In the genomic region with DNA sequence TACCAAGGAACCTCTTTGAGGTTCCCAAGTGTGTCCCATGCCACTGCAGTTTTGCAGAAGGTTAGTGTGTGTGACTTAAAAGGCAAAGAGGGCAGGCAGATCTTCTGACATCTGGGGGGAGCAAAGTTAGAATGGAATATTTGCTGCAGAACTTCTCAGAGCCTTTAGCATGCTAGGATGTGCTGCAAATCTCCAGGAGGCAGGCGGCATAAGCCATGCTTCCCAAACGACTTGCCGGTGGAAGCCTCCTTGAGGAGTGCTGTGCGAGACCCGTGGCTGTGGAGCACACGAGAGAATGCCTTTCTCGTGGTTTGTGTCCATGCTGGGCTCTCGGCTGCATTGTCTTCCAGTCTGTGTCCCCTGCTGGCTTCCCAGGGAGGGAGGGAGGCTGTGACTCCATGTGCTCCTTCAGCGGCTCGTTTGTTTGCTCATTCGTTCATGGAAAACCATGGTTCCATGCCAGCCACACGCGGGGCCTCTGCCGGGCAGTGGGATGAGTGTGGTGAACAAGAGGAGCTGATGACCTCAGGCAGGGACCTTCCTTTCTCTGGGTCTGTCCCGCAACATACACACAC, we compare ENCODE assay signal across 17 cellular contexts. TPM values are rescaled to one million over a fixed set of nuclear protein-coding genes. Genes with fewer than 3 reads are reported as not detected.
DNase-seq lines count a peak whose midpoint lies in the region; ATAC-seq and TF ChIP-seq lines count a peak whose summit lies in the region.
"Had no signal": no experiment of that assay in that cellular context is flagged by ENCODE, and none has a peak within 500 bp of the region (broad histone marks: within the 10 kb centered on the region; RNA-seq: fewer than 3 reads in every experiment).

No MANE protein-coding gene starts in this region.

- no peaks in the 10 kb centered on the region for H3K36me3 ChIP-seq in GM23338 (ENCODE audit: insufficient read depth)

- DNase-seq in GM23338 (ENCODE audit: low spot score) (no peak), hippocampal formation (lab: John Stamatoyannopoulos, UW) (peak; percentile 34 to 71), posterior cingulate gyrus (peak in 6 of 10 donors; percentile 50 to 95 (median 64)), NOMO-1 treated with dmso at 0.1 percent for 144 hours (lab: John Stamatoyannopoulos, UW; ENCODE audit: unreplicated experiment) (no peak), NCI-H82 treated with DMSO at 0.1 percent for 48 hours (lab: John Stamatoyannopoulos, UW; ENCODE audit: unreplicated experiment) (no peak)
- DNase-seq: CD4-positive, alpha-beta T cell; DND-41; GDM1; HCEC 1CT; KBM-7; NCI-H1436 treated with DMSO at 0.1 percent for 48 hours; NCI-H526 treated with DMSO at 0.1 percent for 48 hours; PC-9 had no signal

- H3K9me3 Mint-ChIP-seq in GM23338, result no peaks in the 10 kb centered on the region
- H3K9me3 Mint-ChIP-seq: CD4-positive, alpha-beta T cell had no signal

- H3K79me2 ChIP-seq in GM23338 (replicated peaks; ENCODE audit: insufficient read depth), result no peaks in the 10 kb centered on the region

- 0 out of 2 replicates have a peak overlapping the region, but pooled peaks have one; percentile 36 for H3K27ac Mint-ChIP-seq in GM23338
- H3K27ac Mint-ChIP-seq: B cell; CD4-positive, alpha-beta T cell had no signal

- H3K36me3 Mint-ChIP-seq in GM23338 (ENCODE audit: low read depth), result 0 out of 3 replicates have a peak, but pooled peaks cover 4% of the 10 kb centered on the region

- no peaks in the 10 kb centered on the region for H4K20me1 ChIP-seq in GM23338 (replicated peaks; ENCODE audit: insufficient read depth)

- no peak overlapping the region for H2AFZ ChIP-seq in GM23338
- H2AFZ ChIP-seq: PC-9 had no signal

- intact Hi-C loops in posterior cingulate gyrus (cut with DNase I), result loop anchor here (2.0 to 5.0 kb wide), 2 partner anchors 15 to 402 kb away; no protein-coding TSS in a partner anchor

- peaks cover 11% of the 10 kb centered on the region for H3K27me3 Mint-ChIP-seq in GM23338 (ENCODE audit: insufficient read depth, low read depth, poor library complexity)
- H3K27me3 Mint-ChIP-seq: B cell; CD4-positive, alpha-beta T cell had no signal

- H3F3A ChIP-seq in GM23338 (replicated peaks; ENCODE audit: low read depth), result no peaks in the 10 kb centered on the region

- no peaks in the 10 kb centered on the region for H3K9me2 ChIP-seq in GM23338 (ENCODE audit: insufficient read depth)

- H3K4me1 Mint-ChIP-seq in GM23338, result peaks cover 7% of the 10 kb centered on the region
- H3K4me1 Mint-ChIP-seq: B cell had no signal

- no peak overlapping the region for H3K4me3 Mint-ChIP-seq in GM23338
- H3K4me3 Mint-ChIP-seq: B cell; CD4-positive, alpha-beta T cell had no signal

- H3K27ac ChIP-seq in GM23338 (ENCODE audit: low read depth) (no peak overlapping the region), angular gyrus (ENCODE audit: low read depth, low read length) (peak overlapping the region; percentile 92)
- H3K27ac ChIP-seq: PC-9 had no signal

- TF ChIP-seq CTCF in GM23338 (conservative IDR thresholded peaks at IDR 0.05; ENCODE audit: low read depth in 2 of 2), result no peak

- no peaks in the 10 kb centered on the region for H3K27me3 ChIP-seq in GM23338 (ENCODE audit: insufficient read depth)

- no peak overlapping the region for H3K4me3 ChIP-seq in GM23338
- H3K4me3 ChIP-seq: PC-9 had no signal

- peaks cover 7% of the 10 kb centered on the region; the same call in 1 of the 2 replicates for H3K4me1 ChIP-seq in GM23338 (ENCODE audit: insufficient read depth)

- H3K4me2 ChIP-seq in GM23338, result no peak overlapping the region
- H3K4me2 ChIP-seq: PC-9 had no signal

- ATAC-seq in GM23338, result no peak
- ATAC-seq in HG03439 (IDR thresholded peaks at IDR 0.05; ENCODE audit: unreplicated experiment), result no peak
- ATAC-seq in HG03571 (IDR thresholded peaks at IDR 0.05; ENCODE audit: unreplicated experiment), result no peak

TF ChIP-seq in GM23338, 12 proteins besides CTCF, POLR2A, EP300 and RAD21:
- TF ChIP-seq EZH2 (IDR thresholded peaks at IDR 0.05; ENCODE audit: low read depth, unreplicated experiment), result no peak
- no peak for TF ChIP-seq ZNF331 (CRISPR knock-in tag; IDR thresholded peaks at IDR 0.05; ENCODE audit: low read depth)
- TF ChIP-seq STAT1 (IDR thresholded peaks at IDR 0.05; ENCODE audit: unreplicated experiment), result no peak

RNA-seq across cellular contexts. Expression of a gene that starts 13.8 kb away (rescaled TPM):
- 11.1 and 15.8 TPM in 2 replicates for total RNA-seq in GM23338 (2014; rRNA removed; shearing (Covaris generic))
- 3.5 and 5.4 TPM in 2 replicates for polyA plus RNA-seq in GM23338 (2016; fragmentation: Nextera tagmentation; extraction: Ambion mirVana)

RNA-seq across cellular contexts. Expression of a gene that starts 55.0 kb away (rescaled TPM):
- total RNA-seq in GM23338 (2014; rRNA removed; shearing (Covaris generic)), result 24.9 and 26.8 TPM in 2 replicates
- polyA plus RNA-seq in GM23338 (2016; fragmentation: Nextera tagmentation; extraction: Ambion mirVana), result 18.8 and 24.4 TPM in 2 replicates

Comparison
In these comparisons a context has a peak if more than half of its experiments do, and no peak if none do; other contexts are left out.
1. DNase-seq: peak in hippocampal formation (2 of 2) and posterior cingulate gyrus (6 of 10); none in GM23338 (single experiment), NOMO-1 treated with dmso at 0.1 percent for 144 hours (single experiment) and NCI-H82 treated with DMSO at 0.1 percent for 48 hours (single experiment).